8 cellular contexts compared by ENCODE assay signal in genomic region chr18:11851156-11852047, GRCh38. TPM values are rescaled to one million over a fixed set of nuclear protein-coding genes. Genes with fewer than 3 reads are reported as not detected.
A peak's percentile ranks its signal among the peaks of the same experiment; 100 is the strongest.
DNase-seq lines count a peak whose midpoint lies in the region; TF ChIP-seq lines count a peak whose summit lies in the region.

TSS of gene CHMP1B (plus strand) at chr18:11851413. CDS start at chr18:11851512, 99 bp downstream.

- no peaks in the 10 kb centered on the region for H3K36me3 ChIP-seq in Loucy (ENCODE audit: insufficient read depth, low read length)

- H3K9me2 ChIP-seq in Loucy (replicated peaks; ENCODE audit: low read depth, low read length) = no peaks in the 10 kb centered on the region

- H3K4me1 Mint-ChIP-seq in nephron = peaks cover 34% of the 10 kb centered on the region
- H3K4me1 Mint-ChIP-seq in stimulated activated naive CD8-positive, alpha-beta T cell treated with anti-CD3 and anti-CD28 coated beads, Interleukin-15, Interleukin-2, amounts not matched to agents 100 ng/mL and 50 ng/mL, for 24 hours (ENCODE audit: low read depth) = peaks cover 54% of the 10 kb centered on the region

- peak within 1 kb of the TSS; percentile 100 for H3K4me3 Mint-ChIP-seq in nephron
- peak within 1 kb of the TSS; percentile 97 for H3K4me3 Mint-ChIP-seq in stimulated activated naive CD8-positive, alpha-beta T cell treated with anti-CD3 and anti-CD28 coated beads, Interleukin-15, Interleukin-2, amounts not matched to agents 100 ng/mL and 50 ng/mL, for 24 hours

- peaks cover 4% of the 10 kb centered on the region for H3K27me3 Mint-ChIP-seq in nephron (ENCODE audit: low read depth)
- no peaks in the 10 kb centered on the region for H3K27me3 Mint-ChIP-seq in stimulated activated naive CD8-positive, alpha-beta T cell treated with anti-CD3 and anti-CD28 coated beads, Interleukin-15, Interleukin-2, amounts not matched to agents 100 ng/mL and 50 ng/mL, for 24 hours

- peak within 1 kb of the TSS; percentile 84 for H3K9ac ChIP-seq in Loucy (ENCODE audit: low read depth, low read length, poor library complexity, severe bottlenecking)

- H3K27ac Mint-ChIP-seq in nephron = peak within 1 kb of the TSS; percentile 92 to 99 (median 98)
- peak within 1 kb of the TSS; percentile 97 for H3K27ac Mint-ChIP-seq in stimulated activated naive CD8-positive, alpha-beta T cell treated with anti-CD3 and anti-CD28 coated beads, Interleukin-15, Interleukin-2, amounts not matched to agents 100 ng/mL and 50 ng/mL, for 24 hours

- DNase-seq in EH (ENCODE audit: low read depth) (peak; percentile 96), H4 (ENCODE audit: low spot score) (peak; percentile 94), fibroblast of pulmonary artery (ENCODE audit: low read depth) (peak; percentile 98)
- peak; percentile 96 for DNase-seq in activated effector memory CD4-positive, alpha-beta T cell treated with Interleukin-2 at 50 U/mL for 16 hours

- no peak for TF ChIP-seq CTCF in Loucy (conservative IDR thresholded peaks at IDR 0.05; ENCODE audit: low read length)
- no peak for TF ChIP-seq CTCF in fibroblast of pulmonary artery (IDR thresholded peaks at IDR 0.05; ENCODE audit: low read length, missing control alignments)
- TF ChIP-seq CTCF in nephron (IDR thresholded peaks at IDR 0.05; ENCODE audit: unreplicated experiment in 3 of 3) = no peak

- no peaks in the 10 kb centered on the region for H3K27me3 ChIP-seq in Loucy (ENCODE audit: insufficient read depth, low read length, poor library complexity, severe bottlenecking)

- H2AFZ ChIP-seq in Loucy (ENCODE audit: low read length) = peak within 1 kb of the TSS; percentile 97

- H3K79me2 ChIP-seq in Loucy (ENCODE audit: insufficient read depth, low read length) = peaks cover 32% of the 10 kb centered on the region

- peaks cover 4% of the 10 kb centered on the region for H3K36me3 Mint-ChIP-seq in nephron (ENCODE audit: low read depth)
- H3K36me3 Mint-ChIP-seq in stimulated activated naive CD8-positive, alpha-beta T cell treated with anti-CD3 and anti-CD28 coated beads, Interleukin-15, Interleukin-2, amounts not matched to agents 100 ng/mL and 50 ng/mL, for 24 hours (ENCODE audit: low read depth) = peaks cover 10% of the 10 kb centered on the region

- H3K9me3 ChIP-seq in Loucy (ENCODE audit: insufficient read depth, low read depth, low read length) = no peaks in the 10 kb centered on the region

- peaks cover 18% of the 10 kb centered on the region for H4K20me1 ChIP-seq in Loucy (ENCODE audit: insufficient read depth, low read length, poor library complexity, severe bottlenecking)

- H3K4me3 ChIP-seq in Loucy (ENCODE audit: low read length, poor library complexity, severe bottlenecking) = peak within 1 kb of the TSS; percentile 82
- H3K4me3 ChIP-seq in fibroblast of pulmonary artery (replicated peaks; ENCODE audit: low read depth, low read length) = peak within 1 kb of the TSS; percentile 100

- H3K4me2 ChIP-seq in Loucy (ENCODE audit: low read depth, low read length, poor library complexity, severe bottlenecking) = peak within 1 kb of the TSS; percentile 93

- no peaks in the 10 kb centered on the region for H3F3A ChIP-seq in Loucy (ENCODE audit: low read depth)

- H3K4me1 ChIP-seq in Loucy (ENCODE audit: insufficient read depth, low read length, poor library complexity, severe bottlenecking) = peaks cover 30% of the 10 kb centered on the region

- peak; percentile 98 for TF ChIP-seq POLR2A in Raji (IDR thresholded peaks at IDR 0.05; ENCODE audit: insufficient read depth, low read depth, low read length)

- no peaks in the 10 kb centered on the region for H3K9me3 Mint-ChIP-seq in nephron
- no peaks in the 10 kb centered on the region for H3K9me3 Mint-ChIP-seq in stimulated activated naive CD8-positive, alpha-beta T cell treated with anti-CD3 and anti-CD28 coated beads, Interleukin-15, Interleukin-2, amounts not matched to agents 100 ng/mL and 50 ng/mL, for 24 hours

RNA-seq across cellular contexts. Expression of gene CHMP1B, which starts in this region (rescaled TPM):
- total RNA-seq in H4 (2014; rRNA removed; shearing (Covaris generic)) = 49.8 and 54.4 TPM in 2 replicates

Comparison
In these comparisons a context has a peak if more than half of its experiments do, and no peak if none do; other contexts are left out.
1. Peak in every context shown above with its lines: DNase-seq and H3K4me3 ChIP-seq.